Comparison of ENCODE assay signal across 8 cellular contexts in the genomic region with DNA sequence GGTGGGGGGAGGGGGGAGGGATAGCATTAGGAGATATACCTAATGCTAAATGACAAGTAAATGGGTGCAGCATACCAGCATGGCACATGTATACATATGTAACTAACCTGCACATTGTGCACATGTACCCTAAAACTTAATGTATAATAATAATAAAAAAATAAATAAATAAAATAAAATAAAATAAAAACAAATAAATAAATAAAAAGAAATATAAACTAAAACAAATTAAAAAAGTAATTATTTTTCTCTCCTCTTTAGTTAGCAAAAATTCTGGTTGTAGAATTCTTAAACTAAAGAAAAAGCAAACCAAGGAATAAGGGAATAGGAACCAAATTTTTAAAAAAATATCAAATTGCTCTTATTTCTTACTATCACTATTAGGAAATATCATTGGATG.
A peak's percentile ranks its signal among the peaks of the same experiment; 100 is the strongest.
DNase-seq lines count a peak whose midpoint lies in the region; ATAC-seq, FAIRE-seq and TF ChIP-seq lines count a peak whose summit lies in the region.
"Not testable (repeated sequence)": the region's sequence is repeated elsewhere in the genome, so short reads cannot be mapped to it uniquely, and the experiment has no call there.

No MANE protein-coding gene starts in this region.

- not testable (repeated sequence) for H3K4me3 Mint-ChIP-seq in WTC11

- not testable (repeated sequence) for H3K9me3 Mint-ChIP-seq in WTC11

- H3K27me3 Mint-ChIP-seq in WTC11 (ENCODE audit: low read depth) = not testable (repeated sequence)

- not testable (repeated sequence) for H3K9me3 ChIP-seq in kidney (ENCODE audit: control insufficient read depth in 1 of 2, low read length in 2 of 2)

- not testable (repeated sequence) for TF ChIP-seq CTCF in WTC11 (IDR thresholded peaks at IDR 0.05); kidney (IDR thresholded peaks at IDR 0.05; ENCODE audit: borderline replicate concordance, extremely low read depth, insufficient read depth)

- ATAC-seq in WTC11 = not testable (repeated sequence)

- not testable (repeated sequence) for H3K9ac ChIP-seq in kidney (ENCODE audit: low read length in 2 of 2)

- CTCF ChIA-PET in WTC11 (lab: Charles Lee) = not testable (repeated sequence)

- not testable (repeated sequence) for H3K4me1 ChIP-seq in kidney (ENCODE audit: control insufficient read depth in 1 of 2, insufficient read depth in 1 of 2, low read depth in 1 of 2, low read length in 2 of 2)

- POLR2A ChIA-PET in WTC11 (lab: Charles Lee) = not testable (repeated sequence)

- H3K4me1 Mint-ChIP-seq in WTC11 = not testable (repeated sequence)

- FAIRE-seq in A204.1 (lab: Jason Lieb, UNC) (peak; percentile 94), G401.6 (lab: Jason Lieb, UNC) (peak; percentile 25), TTC549 (lab: Jason Lieb, UNC) (peak; percentile 22), colon (lab: Jason Lieb, UNC) (peak; percentile 78), endometrium (lab: Jason Lieb, UNC) (peak; percentile 88), frontal cortex (lab: Jason Lieb, UNC) (peak; percentile 97), kidney (lab: Jason Lieb, UNC) (peak; percentile 91)

- H3K27ac ChIP-seq in kidney (ENCODE audit: low read depth in 2 of 2, low read length in 2 of 2) = not testable (repeated sequence)

- DNase-seq in WTC11 (ENCODE audit: low spot score); frontal cortex (ENCODE audit: low spot score in 2 of 2); kidney: not testable (repeated sequence)

- intact Hi-C loops in kidney (cut with DNase I) = not testable (repeated sequence)

- not testable (repeated sequence) for H3K36me3 ChIP-seq in kidney (ENCODE audit: control insufficient read depth in 1 of 2, insufficient read depth in 2 of 2, low read length in 2 of 2)

- H3K4me3 ChIP-seq in kidney (ENCODE audit: low read length in 2 of 2) = not testable (repeated sequence)

- H3K36me3 Mint-ChIP-seq in WTC11 = not testable (repeated sequence)

- H3K27ac Mint-ChIP-seq in WTC11 = not testable (repeated sequence)

TF ChIP-seq in WTC11, 78 proteins besides CTCF, POLR2A, EP300 and RAD21:
- TF ChIP-seq HMGA2 (CRISPR knock-in tag; IDR thresholded peaks at IDR 0.05) = peak; percentile 93
